ENCODE assay signal across 9 cellular contexts in the genomic region with DNA sequence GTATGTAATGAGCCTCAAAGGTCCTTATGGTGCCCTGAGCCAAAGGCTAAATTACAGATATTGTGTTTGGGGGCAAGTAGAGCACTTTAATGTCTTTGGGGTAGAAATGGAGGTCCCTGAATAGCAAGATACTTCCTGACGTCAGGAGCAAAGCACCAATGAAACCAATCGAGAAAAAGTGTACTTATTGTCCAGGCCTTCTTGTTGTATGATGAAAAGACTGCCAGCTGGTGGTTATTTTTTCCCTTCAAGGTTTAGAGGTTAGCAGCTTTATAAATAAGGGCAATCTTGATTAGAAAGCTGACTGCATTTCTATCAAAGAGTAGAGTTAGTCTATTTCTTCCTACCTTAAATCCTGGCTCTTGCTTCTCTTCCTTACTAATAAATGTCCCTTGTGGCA.
DNase-seq lines count a peak whose midpoint lies in the region; ATAC-seq and TF ChIP-seq lines count a peak whose summit lies in the region.
"Had no signal": no experiment of that assay in that cellular context is flagged by ENCODE, and none has a peak within 500 bp of the region (broad histone marks: within the 10 kb centered on the region; RNA-seq: fewer than 3 reads in every experiment).

No MANE protein-coding gene starts in this region.

- no peaks in the 10 kb centered on the region for H3K9me3 ChIP-seq in skeletal muscle satellite cell (replicated peaks; ENCODE audit: low read length)

- DNase-seq in NB4 (ENCODE audit: low read depth) (no peak), dorsolateral prefrontal cortex (no peak)
- DNase-seq in stimulated activated CD4-positive, alpha-beta T cell treated with anti-CD3 and anti-CD28 coated beads, Interleukin-15, amount 100 ng/mL, for 24 hours: no peak
- DNase-seq: NCI-H2081 treated with DMSO at 0.1 percent for 48 hours had no signal

- intact Hi-C loops in dorsolateral prefrontal cortex (cut with DNase I): no loop called here

- ATAC-seq in GM18909 (IDR thresholded peaks at IDR 0.05; ENCODE audit: poor library complexity, unreplicated experiment): peak; percentile 47
- no peak for ATAC-seq in HG03108 (IDR thresholded peaks at IDR 0.05; ENCODE audit: unreplicated experiment)
- no peak for ATAC-seq in HG03457 (IDR thresholded peaks at IDR 0.05; ENCODE audit: unreplicated experiment)
- no peak for ATAC-seq in GM21737 (IDR thresholded peaks at IDR 0.05; ENCODE audit: unreplicated experiment)

- TF ChIP-seq POLR2A in NB4 (IDR thresholded peaks at IDR 0.05; ENCODE audit: extremely low read depth, insufficient read length): no peak

- TF ChIP-seq CTCF in NB4 (IDR thresholded peaks at IDR 0.05; ENCODE audit: low read depth, low read length): no peak
- TF ChIP-seq CTCF in dorsolateral prefrontal cortex (IDR thresholded peaks at IDR 0.05 in 54 of 56, conservative IDR thresholded peaks at IDR 0.05 in 2 of 56; ENCODE audit: low read depth in 1 of 56, partially characterized antibody in 56 of 56): no peak

- H3K27me3 ChIP-seq in dorsolateral prefrontal cortex: peaks cover 0 to 5% (median 0%) of the 10 kb centered on the region in 45 donors
- H3K27me3 ChIP-seq in skeletal muscle satellite cell (ENCODE audit: control insufficient read depth, insufficient read depth, low read length): no peaks in the 10 kb centered on the region

- no peaks in the 10 kb centered on the region for H3K36me3 ChIP-seq in skeletal muscle satellite cell (ENCODE audit: insufficient read depth, low read length)

- H3K9ac ChIP-seq in skeletal muscle satellite cell (ENCODE audit: low read depth, low read length): peak overlapping the region; percentile 10

- no peaks in the 10 kb centered on the region for H3K4me1 ChIP-seq in skeletal muscle satellite cell (ENCODE audit: control insufficient read depth, insufficient read depth, low read length)

- H3K4me3 ChIP-seq in NB4 (ENCODE audit: low read depth, low read length): peak overlapping the region; percentile 45
- peak overlapping the region in 57 of 59 donors; percentile 20 to 63 (median 46) for H3K4me3 ChIP-seq in dorsolateral prefrontal cortex
- peak overlapping the region; percentile 66 for H3K4me3 ChIP-seq in skeletal muscle satellite cell (ENCODE audit: low read length)

- H3K4me2 ChIP-seq in skeletal muscle satellite cell (ENCODE audit: low read length): peak overlapping the region; percentile 80

- H3K27ac ChIP-seq in dorsolateral prefrontal cortex: no peak overlapping the region
